In the genomic region with DNA sequence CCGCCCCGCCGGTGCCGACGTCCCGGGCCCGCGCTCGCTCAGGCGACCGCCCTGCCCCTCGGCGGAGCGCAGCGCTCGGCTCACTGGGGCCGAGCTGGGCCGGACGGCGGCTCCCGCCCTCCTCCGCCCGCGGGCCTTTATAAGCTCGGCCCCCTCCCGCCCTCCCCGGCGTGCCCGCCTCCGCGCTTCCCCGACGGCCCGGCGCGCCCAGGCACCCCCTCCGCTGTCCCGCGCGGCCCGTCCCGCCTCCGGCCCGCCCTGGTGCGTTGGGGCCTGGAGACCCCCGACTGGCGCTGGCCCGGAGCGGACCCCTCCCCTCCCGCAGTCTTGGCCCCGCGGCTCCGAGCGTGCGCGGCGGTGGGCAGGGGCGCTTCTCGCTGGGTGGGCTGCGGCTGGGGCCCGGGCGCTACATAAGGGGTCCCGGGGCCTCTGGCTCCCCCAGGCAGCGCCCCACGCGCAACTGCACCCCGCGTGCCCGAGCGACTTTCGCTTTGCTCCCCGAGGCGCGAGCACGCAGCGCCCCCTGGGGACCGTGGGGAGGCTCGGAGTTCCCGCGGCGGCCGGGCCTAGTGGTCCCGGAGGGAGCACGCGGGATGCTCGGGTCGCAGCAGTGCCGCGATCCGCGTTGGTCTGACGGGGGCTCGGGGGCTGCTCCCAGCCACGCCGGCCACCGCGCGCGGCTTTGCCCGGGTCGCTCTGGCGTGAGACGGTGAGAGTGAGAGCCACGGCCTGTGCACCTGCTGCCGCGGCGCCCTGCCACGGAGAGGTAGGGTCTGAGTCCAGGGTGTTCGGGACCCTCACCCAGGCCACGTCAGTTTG, we compare ENCODE assay signal across 8 cellular contexts. TPM values are rescaled to one million over a fixed set of nuclear protein-coding genes. Genes with fewer than 3 reads are reported as not detected.
DNase-seq lines count a peak whose midpoint lies in the region; ATAC-seq, FAIRE-seq and TF ChIP-seq lines count a peak whose summit lies in the region.

A gene with protein sequence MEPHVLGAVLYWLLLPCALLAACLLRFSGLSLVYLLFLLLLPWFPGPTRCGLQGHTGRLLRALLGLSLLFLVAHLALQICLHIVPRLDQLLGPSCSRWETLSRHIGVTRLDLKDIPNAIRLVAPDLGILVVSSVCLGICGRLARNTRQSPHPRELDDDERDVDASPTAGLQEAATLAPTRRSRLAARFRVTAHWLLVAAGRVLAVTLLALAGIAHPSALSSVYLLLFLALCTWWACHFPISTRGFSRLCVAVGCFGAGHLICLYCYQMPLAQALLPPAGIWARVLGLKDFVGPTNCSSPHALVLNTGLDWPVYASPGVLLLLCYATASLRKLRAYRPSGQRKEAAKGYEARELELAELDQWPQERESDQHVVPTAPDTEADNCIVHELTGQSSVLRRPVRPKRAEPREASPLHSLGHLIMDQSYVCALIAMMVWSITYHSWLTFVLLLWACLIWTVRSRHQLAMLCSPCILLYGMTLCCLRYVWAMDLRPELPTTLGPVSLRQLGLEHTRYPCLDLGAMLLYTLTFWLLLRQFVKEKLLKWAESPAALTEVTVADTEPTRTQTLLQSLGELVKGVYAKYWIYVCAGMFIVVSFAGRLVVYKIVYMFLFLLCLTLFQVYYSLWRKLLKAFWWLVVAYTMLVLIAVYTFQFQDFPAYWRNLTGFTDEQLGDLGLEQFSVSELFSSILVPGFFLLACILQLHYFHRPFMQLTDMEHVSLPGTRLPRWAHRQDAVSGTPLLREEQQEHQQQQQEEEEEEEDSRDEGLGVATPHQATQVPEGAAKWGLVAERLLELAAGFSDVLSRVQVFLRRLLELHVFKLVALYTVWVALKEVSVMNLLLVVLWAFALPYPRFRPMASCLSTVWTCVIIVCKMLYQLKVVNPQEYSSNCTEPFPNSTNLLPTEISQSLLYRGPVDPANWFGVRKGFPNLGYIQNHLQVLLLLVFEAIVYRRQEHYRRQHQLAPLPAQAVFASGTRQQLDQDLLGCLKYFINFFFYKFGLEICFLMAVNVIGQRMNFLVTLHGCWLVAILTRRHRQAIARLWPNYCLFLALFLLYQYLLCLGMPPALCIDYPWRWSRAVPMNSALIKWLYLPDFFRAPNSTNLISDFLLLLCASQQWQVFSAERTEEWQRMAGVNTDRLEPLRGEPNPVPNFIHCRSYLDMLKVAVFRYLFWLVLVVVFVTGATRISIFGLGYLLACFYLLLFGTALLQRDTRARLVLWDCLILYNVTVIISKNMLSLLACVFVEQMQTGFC (N-terminal part only) (minus strand): TSS at position 115 of the 819 bp plus-strand sequence. CDS start 256 bp downstream, outside the sequence.

- POLR2A ChIA-PET in endothelial cell of umbilical vein (lab: Charles Lee): interaction anchor here (0.6 to 2.3 kb wide), 5 partner anchors 12 to 48 kb away, joined by 3 to 6 read pairs (median 4); a partner anchor contains a TSS

- H3K27me3 ChIP-seq in endothelial cell of umbilical vein (ENCODE audit: control insufficient read depth in 2 of 2, insufficient read depth in 2 of 2, low read length in 2 of 2): no peaks in the 10 kb centered on the region
- H3K27me3 ChIP-seq in mononuclear cell (ENCODE audit: insufficient read depth, low read length): no peaks in the 10 kb centered on the region

- H3K9me3 Mint-ChIP-seq in stimulated activated effector memory CD8-positive, alpha-beta T cell treated with anti-CD3 and anti-CD28 coated beads, Interleukin-12 subunit alpha, Interleukin-12 subunit beta, amount 100 ng/mL, for 72 hours: no peaks in the 10 kb centered on the region

- H3K4me1 ChIP-seq in endothelial cell of umbilical vein (ENCODE audit: control insufficient read depth, extremely low read depth, insufficient read depth, low read length) (peaks cover 28% of the 10 kb centered on the region), mononuclear cell (ENCODE audit: insufficient read depth, low read length) (peaks cover 60% of the 10 kb centered on the region)

- H3K4me1 Mint-ChIP-seq in stimulated activated effector memory CD8-positive, alpha-beta T cell treated with anti-CD3 and anti-CD28 coated beads, Interleukin-12 subunit alpha, Interleukin-12 subunit beta, amount 100 ng/mL, for 72 hours: peaks cover 45% of the 10 kb centered on the region

- CTCF ChIA-PET in endothelial cell of umbilical vein (lab: Charles Lee): interaction anchor here (0.6 to 8.2 kb wide), 18 partner anchors 11 to 382 kb away, joined by 3 to 165 read pairs (median 8); a partner anchor contains a TSS

- H3K9me1 ChIP-seq in endothelial cell of umbilical vein (replicated peaks; ENCODE audit: control insufficient read depth, extremely low read depth, insufficient read depth, low read length): no peaks in the 10 kb centered on the region

- intact Hi-C loops in endothelial cell of umbilical vein (cut with micrococcal nuclease): loop anchor here (1.0 kb wide), 2 partner anchors 41 to 48 kb away; no protein-coding TSS in a partner anchor

- H3K4me3 ChIP-seq in NB4 (ENCODE audit: low read depth, low read length): peak within 1 kb of the TSS; percentile 73
- peak within 1 kb of the TSS; percentile 66 to 93 (median 66) for H3K4me3 ChIP-seq in endothelial cell of umbilical vein (replicated peaks in 1 of 3; ENCODE audit: insufficient read depth in 1 of 3, low read depth in 1 of 3, low read length in 3 of 3)
- H3K4me3 ChIP-seq in mononuclear cell (ENCODE audit: low read length): peak within 1 kb of the TSS; percentile 55

- peaks cover 20% of the 10 kb centered on the region for H3K36me3 Mint-ChIP-seq in stimulated activated effector memory CD8-positive, alpha-beta T cell treated with anti-CD3 and anti-CD28 coated beads, Interleukin-12 subunit alpha, Interleukin-12 subunit beta, amount 100 ng/mL, for 72 hours

- peak within 1 kb of the TSS; percentile 98 for H3K27ac Mint-ChIP-seq in stimulated activated effector memory CD8-positive, alpha-beta T cell treated with anti-CD3 and anti-CD28 coated beads, Interleukin-12 subunit alpha, Interleukin-12 subunit beta, amount 100 ng/mL, for 72 hours

- dilution Hi-C loops in endothelial cell of umbilical vein (cut with MboI; ENCODE audit: extremely low pct_ligation_motif_present, low sequenced_read_pairs): no loop called here

- peak within 1 kb of the TSS; percentile 76 for H2AFZ ChIP-seq in endothelial cell of umbilical vein (ENCODE audit: low read depth, low read length)

- peak; percentile 48 for TF ChIP-seq POLR2A in NB4 (IDR thresholded peaks at IDR 0.05; ENCODE audit: extremely low read depth, insufficient read length)
- TF ChIP-seq POLR2A in endothelial cell of umbilical vein (IDR thresholded peaks at IDR 0.05; ENCODE audit: low read depth, low read length): peak; percentile 86

- peak; percentile 48 for FAIRE-seq in endothelial cell of umbilical vein (lab: Jason Lieb, UNC)

- peak; percentile 29 for ATAC-seq in stimulated activated effector memory CD8-positive, alpha-beta T cell treated with anti-CD3 and anti-CD28 coated beads, Interleukin-12 subunit alpha, Interleukin-12 subunit beta, amount 100 ng/mL, for 72 hours
- ATAC-seq in GM19395 (IDR thresholded peaks at IDR 0.05; ENCODE audit: unreplicated experiment): no peak

- peak within 1 kb of the TSS; percentile 83 for H3K9ac ChIP-seq in endothelial cell of umbilical vein (replicated peaks; ENCODE audit: extremely low read depth, insufficient read depth, low read length)

- peak within 1 kb of the TSS; percentile 86 for H3K4me2 ChIP-seq in endothelial cell of umbilical vein (ENCODE audit: insufficient read depth, low read length)

- BruUV-seq in endothelial cell of umbilical vein (replicated peaks; lab: Mats Ljungman, UMichigan): no TSS peak

- H4K20me1 ChIP-seq in endothelial cell of umbilical vein (replicated peaks; ENCODE audit: control insufficient read depth, extremely low read depth, insufficient read depth, low read length): no peaks in the 10 kb centered on the region

- DNase-seq in NK-92 treated with Interleukin-12 subunit alpha and Interleukin-12 subunit beta, amount 100 ng/mL, for 24 hours (lab: John Stamatoyannopoulos, UW): peak; percentile 40
- DNase-seq in NK-92 (lab: John Stamatoyannopoulos, UW; ENCODE audit: unreplicated experiment) (no peak), NB4 (ENCODE audit: low read depth) (peak; percentile 79), endothelial cell of umbilical vein (ENCODE audit: low read depth, low spot score) (peak; percentile 53)
- peak; percentile 91 for DNase-seq in activated CD8-positive, alpha-beta memory T cell treated with anti-CD3 and anti-CD28 coated beads, Interleukin-2, amount 50 U/mL, for 48 hours
- DNase-seq in stimulated activated effector memory CD8-positive, alpha-beta T cell treated with anti-CD3 and anti-CD28 coated beads, Interleukin-12 subunit alpha, Interleukin-12 subunit beta, amount 100 ng/mL, for 72 hours (ENCODE audit: low spot score in 2 of 2): peak; percentile 78 to 88

- TF ChIP-seq CTCF in NB4 (IDR thresholded peaks at IDR 0.05; ENCODE audit: low read depth, low read length): peak; percentile 39
- TF ChIP-seq CTCF in endothelial cell of umbilical vein (IDR thresholded peaks at IDR 0.05; ENCODE audit: extremely low read depth in 1 of 2, insufficient read depth in 1 of 2, low read depth in 1 of 2, low read length in 2 of 2): peak; percentile 89 to 92

- H3K4me3 Mint-ChIP-seq in stimulated activated effector memory CD8-positive, alpha-beta T cell treated with anti-CD3 and anti-CD28 coated beads, Interleukin-12 subunit alpha, Interleukin-12 subunit beta, amount 100 ng/mL, for 72 hours: peak within 1 kb of the TSS; percentile 79

- H3K27ac ChIP-seq in endothelial cell of umbilical vein (ENCODE audit: insufficient read depth, low read depth, low read length): peak within 1 kb of the TSS; percentile 86

- H3K9me3 ChIP-seq in endothelial cell of umbilical vein (replicated peaks; ENCODE audit: control insufficient read depth, insufficient read depth, low read length) (no peaks in the 10 kb centered on the region), mononuclear cell (ENCODE audit: low read depth, low read length) (no peaks in the 10 kb centered on the region)

- no peaks in the 10 kb centered on the region for H3K36me3 ChIP-seq in endothelial cell of umbilical vein (ENCODE audit: control insufficient read depth in 2 of 2, extremely low read depth in 1 of 2, insufficient read depth in 2 of 2, low read length in 2 of 2)

- H3K79me2 ChIP-seq in endothelial cell of umbilical vein (ENCODE audit: control insufficient read depth, insufficient read depth, low read length): peaks cover 42% of the 10 kb centered on the region

TF ChIP-seq in endothelial cell of umbilical vein, 7 proteins besides CTCF, POLR2A, EP300 and RAD21 (continues in another document):
- peak; percentile 90 for TF ChIP-seq POLR2AphosphoS5 (IDR thresholded peaks at IDR 0.05; ENCODE audit: insufficient read depth, low read depth, low read length)
- TF ChIP-seq MYC (IDR thresholded peaks at IDR 0.05; ENCODE audit: low read depth, low read length): no peak

RNA-seq across cellular contexts. Expression of the gene that starts here (rescaled TPM):
- total RNA-seq in endothelial cell of umbilical vein (306 and 322 TPM in 2 replicates), mononuclear cell (54.5 TPM)
- 298 and 393 TPM in 2 replicates for polyA plus RNA-seq in endothelial cell of umbilical vein
- 224 and 318 TPM in 2 replicates for polyA plus RNA-seq in endothelial cell of umbilical vein (2011; cell fraction: cytosol; rRNA removed)
- 848 and 1,004 TPM in 2 replicates for polyA plus RNA-seq in endothelial cell of umbilical vein (2011; cell fraction: nucleus; rRNA removed)
- polyA plus RNA-seq in endothelial cell of umbilical vein (2012): 214 and 360 TPM in 2 replicates
- polyA minus RNA-seq in endothelial cell of umbilical vein: 294 and 363 TPM in 2 replicates
- 47.3 TPM for polyA minus RNA-seq in endothelial cell of umbilical vein (2011; cell fraction: cytosol; rRNA and poly(A)+ RNA removed)
- 270 and 364 TPM in 2 replicates for polyA minus RNA-seq in endothelial cell of umbilical vein (2011; cell fraction: nucleus; rRNA and poly(A)+ RNA removed)
